Comparison of ENCODE assay signal across 9 cellular contexts in the genomic region with DNA sequence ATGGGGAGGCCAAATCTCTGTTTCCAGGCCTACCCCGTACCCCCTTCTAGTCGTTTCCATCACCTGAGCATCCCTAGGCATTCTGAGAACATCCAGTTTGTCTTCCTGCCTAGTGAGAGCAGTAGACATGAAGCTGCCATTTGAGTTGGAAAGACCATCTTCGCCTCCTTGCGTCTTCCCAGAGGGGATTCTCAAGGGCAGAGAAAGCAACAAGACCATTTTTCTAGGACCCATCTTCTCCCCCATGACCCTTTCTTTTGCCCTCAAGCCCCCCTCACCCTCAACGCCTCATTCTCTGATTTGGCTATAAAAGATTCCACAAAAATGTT.
A peak's percentile ranks its signal among the peaks of the same experiment; 100 is the strongest.
DNase-seq lines count a peak whose midpoint lies in the region; ATAC-seq, FAIRE-seq and TF ChIP-seq lines count a peak whose summit lies in the region.
"Had no signal": no experiment of that assay in that cellular context is flagged by ENCODE, and none has a peak within 500 bp of the region (broad histone marks: within the 10 kb centered on the region; RNA-seq: fewer than 3 reads in every experiment).

No MANE protein-coding gene starts in this region.

- peaks cover 95% of the 10 kb centered on the region for H3K4me1 Mint-ChIP-seq in stimulated activated effector memory CD8-positive, alpha-beta T cell treated with anti-CD3 and anti-CD28 coated beads, Interleukin-12 subunit alpha, Interleukin-12 subunit beta, amount 100 ng/mL, for 72 hours

- WGBS in gastroesophageal sphincter (ENCODE audit: low coverage in 1 of 2), 2 donors = 87 to 94% methylated on average over 5 of the region's 5 CpGs

- H3K36me3 ChIP-seq in WERI-Rb-1 = no peaks in the 10 kb centered on the region
- peaks cover 0 to 44% of the 10 kb centered on the region in 2 donors for H3K36me3 ChIP-seq in gastroesophageal sphincter
- H3K36me3 ChIP-seq in A673 (ENCODE audit: insufficient read depth, low read length, poor library complexity, severe bottlenecking) = no peaks in the 10 kb centered on the region

- intact Hi-C loops in A673 (cut with micrococcal nuclease; ENCODE audit: unreplicated experiment) = no loop called here

- FAIRE-seq in GM12891 (lab: Jason Lieb, UNC) = no peak

- H3K4me3 ChIP-seq in WERI-Rb-1 (ENCODE audit: low read depth, low read length) (no peak overlapping the region), gastroesophageal sphincter (no peak overlapping the region), A673 (ENCODE audit: low read depth, low read length, poor library complexity, severe bottlenecking) (no peak overlapping the region)

- H3K36me3 Mint-ChIP-seq in stimulated activated effector memory CD8-positive, alpha-beta T cell treated with anti-CD3 and anti-CD28 coated beads, Interleukin-12 subunit alpha, Interleukin-12 subunit beta, amount 100 ng/mL, for 72 hours = peaks cover 93% of the 10 kb centered on the region

- POLR2A ChIA-PET in A673 (lab: Charles Lee; ENCODE audit: low non-redundant PET) = no interaction called here

- H3K9me3 ChIP-seq in WERI-Rb-1 (ENCODE audit: severe bottlenecking) (no peaks in the 10 kb centered on the region), gastroesophageal sphincter (no peaks in the 10 kb centered on the region), A673 (ENCODE audit: low read depth, low read length, poor library complexity, severe bottlenecking) (no peaks in the 10 kb centered on the region)

- peak overlapping the region; percentile 81 for H3K4me3 Mint-ChIP-seq in stimulated activated effector memory CD8-positive, alpha-beta T cell treated with anti-CD3 and anti-CD28 coated beads, Interleukin-12 subunit alpha, Interleukin-12 subunit beta, amount 100 ng/mL, for 72 hours

- H3K9me3 Mint-ChIP-seq in stimulated activated effector memory CD8-positive, alpha-beta T cell treated with anti-CD3 and anti-CD28 coated beads, Interleukin-12 subunit alpha, Interleukin-12 subunit beta, amount 100 ng/mL, for 72 hours = no peaks in the 10 kb centered on the region

- no peak for TF ChIP-seq POLR2A in GM12891 (IDR thresholded peaks at IDR 0.05; ENCODE audit: low read depth, low read length)
- no peak for TF ChIP-seq POLR2A in gastroesophageal sphincter (IDR thresholded peaks at IDR 0.05)

- no peak for TF ChIP-seq EP300 in gastroesophageal sphincter (IDR thresholded peaks at IDR 0.05)

- H3K4me1 ChIP-seq in gastroesophageal sphincter (peaks cover 0 to 62% (median 30%) of the 10 kb centered on the region in 3 donors), A673 (ENCODE audit: insufficient read depth, low read length, poor library complexity, severe bottlenecking) (peaks cover 3% of the 10 kb centered on the region)

- CTCF ChIA-PET in A673 (lab: Charles Lee) = no interaction called here

- no peaks in the 10 kb centered on the region for H3K27me3 ChIP-seq in WERI-Rb-1 (ENCODE audit: insufficient read depth, low read depth, severe bottlenecking)
- H3K27me3 ChIP-seq in gastroesophageal sphincter = no peaks in the 10 kb centered on the region
- H3K27me3 ChIP-seq in A673 (replicated peaks; ENCODE audit: insufficient read depth, low read depth, low read length, poor library complexity) = no peaks in the 10 kb centered on the region

- TF ChIP-seq CTCF in WERI-Rb-1 (IDR thresholded peaks at IDR 0.05; ENCODE audit: low read depth, low read length) (no peak), gastroesophageal sphincter (IDR thresholded peaks at IDR 0.05) (no peak), A673 (conservative IDR thresholded peaks at IDR 0.05; ENCODE audit: low read depth, low read length) (no peak)

- H3K27ac Mint-ChIP-seq in stimulated activated effector memory CD8-positive, alpha-beta T cell treated with anti-CD3 and anti-CD28 coated beads, Interleukin-12 subunit alpha, Interleukin-12 subunit beta, amount 100 ng/mL, for 72 hours = peak overlapping the region; percentile 99

- ATAC-seq in gastroesophageal sphincter (no peak), HG02678 (IDR thresholded peaks at IDR 0.05; ENCODE audit: unreplicated experiment) (no peak)
- no peak for ATAC-seq in stimulated activated effector memory CD8-positive, alpha-beta T cell treated with anti-CD3 and anti-CD28 coated beads, Interleukin-12 subunit alpha, Interleukin-12 subunit beta, amount 100 ng/mL, for 72 hours

- no peak for DNase-seq in GM12891 (ENCODE audit: insufficient read length, low spot score)
- no peak for DNase-seq in WERI-Rb-1
- no peak for DNase-seq in stimulated activated effector memory CD8-positive, alpha-beta T cell treated with anti-CD3 and anti-CD28 coated beads, Interleukin-12 subunit alpha, Interleukin-12 subunit beta, amount 100 ng/mL, for 72 hours (ENCODE audit: low spot score in 2 of 2)
- no peak for DNase-seq in A673 (ENCODE audit: low spot score)
- no peak for DNase-seq in NCI-H146 treated with DMSO at 0.1 percent for 48 hours (lab: John Stamatoyannopoulos, UW; ENCODE audit: unreplicated experiment)
- DNase-seq in RPMI8226 = no peak
- DNase-seq: NCI-H1694 had no signal

- BruUV-seq in A673 (replicated peaks; lab: Mats Ljungman, UMichigan) = no TSS peak

- peak overlapping the region; percentile 80 for H3K27ac ChIP-seq in WERI-Rb-1
- peak overlapping the region in 3 of 4 donors; percentile 55 to 78 (median 77) for H3K27ac ChIP-seq in gastroesophageal sphincter
- no peak overlapping the region for H3K27ac ChIP-seq in A673 (ENCODE audit: low read depth, low read length, poor library complexity, severe bottlenecking)

TF ChIP-seq in GM12891, 5 proteins besides CTCF, POLR2A, EP300 and RAD21:
- TF ChIP-seq PAX5 (IDR thresholded peaks at IDR 0.05; ENCODE audit: insufficient read depth, low read length, severe bottlenecking) = no peak
- no peak for TF ChIP-seq POLR2AphosphoS5 (IDR thresholded peaks at IDR 0.05; ENCODE audit: low read depth, low read length)
- no peak for TF ChIP-seq SPI1 (IDR thresholded peaks at IDR 0.05; ENCODE audit: low read depth, low read length)
- TF ChIP-seq POU2F2 (IDR thresholded peaks at IDR 0.05; ENCODE audit: low read depth, low read length) = no peak
- 0 out of 2 replicates have a peak, but pooled peaks have one; percentile 4 for TF ChIP-seq TAF1 (IDR thresholded peaks at IDR 0.05; ENCODE audit: low read depth, low read length)
